8 cellular contexts compared by ENCODE assay signal in genomic region chr1:200669314-200670214, GRCh38. TPM values are rescaled to one million over a fixed set of nuclear protein-coding genes. Genes with fewer than 3 reads are reported as not detected.
DNase-seq lines count a peak whose midpoint lies in the region; ATAC-seq and TF ChIP-seq lines count a peak whose summit lies in the region.

DDX59 (minus strand) TSS chr1:200669907; CDS start chr1:200666740, 3,167 bp downstream.

- peak within 1 kb of the TSS; percentile 100 for H3K27ac ChIP-seq in colonic mucosa

- DNase-seq in BE2C (peak; percentile 98), GM19240 (ENCODE audit: insufficient read length, low spot score) (peak; percentile 92), NCI-H526 (lab: John Stamatoyannopoulos, UW) (peak; percentile 92 to 95), colonic mucosa (peak; percentile 95), left colon (peak; percentile 96)
- peak; percentile 96 for DNase-seq in activated CD4-positive, alpha-beta T cell treated with anti-CD3 and anti-CD28 coated beads for 48 hours
- peak; percentile 95 for DNase-seq in stimulated activated CD4-positive, alpha-beta T cell treated with anti-CD3 and anti-CD28 coated beads, Interleukin-1b, Interleukin-23, amount 100 ng/mL, for 48 hours

- H3K27me3 ChIP-seq in BE2C: no peaks in the 10 kb centered on the region
- H3K27me3 ChIP-seq in colonic mucosa: no peaks in the 10 kb centered on the region

- intact Hi-C loops in colonic mucosa (cut with DNase I) (no loop called here), left colon (cut with DNase I, micrococcal nuclease) (loop anchor here in 1 of 2 donors (5.0 kb wide), 2 partner anchors 47 to 68 kb away; partner anchors contain the start of genes CAMSAP2 and KIF14)

- TF ChIP-seq CTCF in BE2C (IDR thresholded peaks at IDR 0.05; ENCODE audit: low read depth, low read length): no peak
- TF ChIP-seq CTCF in colonic mucosa (IDR thresholded peaks at IDR 0.05): no peak

- H3K9ac ChIP-seq in colonic mucosa (ENCODE audit: low read depth in 2 of 2, low read length in 2 of 2): peak within 1 kb of the TSS; percentile 91 to 100

- ATAC-seq in HG03460 (IDR thresholded peaks at IDR 0.05; ENCODE audit: unreplicated experiment) (peak; percentile 82), left colon (peak; percentile 92)

- peaks cover 5% of the 10 kb centered on the region; the same call in 1 of the 2 replicates for H3K4me1 ChIP-seq in BE2C
- H3K4me1 ChIP-seq in colonic mucosa: peaks cover 4% of the 10 kb centered on the region

- H3K36me3 ChIP-seq in BE2C (peaks cover 8% of the 10 kb centered on the region), colonic mucosa (no peaks in the 10 kb centered on the region)

- H3K4me3 ChIP-seq in BE2C (ENCODE audit: low read depth, low read length) (peak within 1 kb of the TSS; percentile 77), colonic mucosa (peak within 1 kb of the TSS; percentile 81)

- no peaks in the 10 kb centered on the region for H3K9me3 ChIP-seq in BE2C
- H3K9me3 ChIP-seq in colonic mucosa: no peaks in the 10 kb centered on the region

RNA-seq across cellular contexts. Expression of gene DDX59, which starts in this region (rescaled TPM):
- polyA plus RNA-seq in BE2C (2012; ENCODE audit: insufficient read depth, insufficient read length, low read depth): 6.8 TPM
- 10 to 100 TPM; 10.2 to 14.6 TPM for total RNA-seq in colonic mucosa
- total RNA-seq in left colon: 10 to 100 TPM; 14.2 to 20.5 TPM

Comparison
In these comparisons a context has a peak if more than half of its experiments do, and no peak if none do; other contexts are left out.
1. Peak in every context shown above with its lines: DNase-seq, ATAC-seq, H3K4me3 ChIP-seq and H3K27ac ChIP-seq.